Comparison of ENCODE assay signal across 8 cellular contexts in the genomic region with DNA sequence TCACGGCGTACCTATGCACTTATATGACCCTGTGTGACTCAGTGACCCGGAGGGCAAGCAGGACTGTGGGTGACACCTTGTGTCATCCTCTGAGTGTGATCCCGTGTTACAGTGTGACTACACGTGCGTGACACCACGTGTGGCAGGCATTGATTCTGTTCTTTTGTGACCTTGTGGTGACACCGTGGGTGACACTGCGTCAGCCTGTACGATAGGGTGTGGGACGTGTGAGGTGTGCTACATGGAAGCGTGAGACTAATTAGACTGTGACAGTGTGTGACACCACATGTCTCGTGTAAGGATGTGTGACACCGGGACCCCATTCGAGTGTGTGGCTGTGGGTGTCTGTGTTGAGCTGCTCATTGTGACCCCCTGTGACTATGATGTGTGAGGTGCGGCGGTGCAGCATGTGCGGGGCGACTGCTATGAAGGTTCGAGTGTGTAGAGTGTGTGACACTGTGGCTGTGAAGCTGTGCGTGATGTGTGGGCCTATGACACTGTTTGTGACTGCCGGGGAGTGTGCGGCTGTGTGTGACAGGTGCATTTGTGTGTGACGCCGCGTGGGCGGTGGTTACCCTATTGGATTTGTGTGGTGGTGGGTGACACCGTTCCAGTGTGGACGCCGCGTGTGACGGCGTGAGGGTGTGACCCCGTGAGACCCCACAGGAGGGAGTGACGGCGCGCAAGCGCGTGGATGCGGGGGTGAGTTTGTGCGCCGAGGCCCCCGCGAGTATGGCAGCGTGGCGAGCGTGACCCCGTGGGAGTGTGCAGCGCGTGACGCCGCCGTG. TPM values are rescaled to one million over a fixed set of nuclear protein-coding genes. Genes with fewer than 3 reads are reported as not detected.
A peak's percentile ranks its signal among the peaks of the same experiment; 100 is the strongest.
DNase-seq lines count a peak whose midpoint lies in the region; ATAC-seq and TF ChIP-seq lines count a peak whose summit lies in the region.

A gene (plus strand): TSS at position 783 of the 788 bp plus-strand sequence. CDS start 5,621 bp downstream, outside the sequence.

- peaks cover 10% of the 10 kb centered on the region; the same call in 1 of the 2 replicates for H3K4me1 ChIP-seq in Panc1 (ENCODE audit: control insufficient read depth, insufficient read depth, low read length)

- H3K27me3 ChIP-seq in BJ (ENCODE audit: control insufficient read depth, insufficient read depth, low read length) (no peaks in the 10 kb centered on the region), Panc1 (ENCODE audit: control insufficient read depth, insufficient read depth, low read length) (no peaks in the 10 kb centered on the region)

- no peak within 1 kb of the TSS for H3K27ac ChIP-seq in Panc1 (ENCODE audit: low read length)

- ATAC-seq in GM21717 (IDR thresholded peaks at IDR 0.05; ENCODE audit: unreplicated experiment) (peak; percentile 25), Panc1 (no peak)

- H3K4me3 ChIP-seq in BJ (ENCODE audit: low read depth, low read length) (peak within 1 kb of the TSS; percentile 36), Panc1 (ENCODE audit: low read depth in 2 of 2, low read length in 2 of 2) (peak within 1 kb of the TSS; percentile 68 to 76)

- in situ Hi-C loops in Panc1 (cut with HindIII; ENCODE audit: low pct_unique_long_range_greater_than_20kb, low sequenced_read_pairs) = no loop called here

- DNase-seq in BJ (ENCODE audit: low read depth) = no peak
- no peak for DNase-seq in Panc1 (ENCODE audit: low read depth, low spot score)
- peak in 46 of 58 donors; percentile 18 to 77 (median 45) for DNase-seq in anterior cingulate cortex (lab: John Stamatoyannopoulos, UW)
- DNase-seq in inferior parietal cortex (ENCODE audit: extremely low spot score) = peak; percentile 29
- peak; percentile 71 to 79 for DNase-seq in stimulated activated CD4-positive, alpha-beta T cell treated with anti-CD3 and anti-CD28 coated beads, Interleukin-15, amount 100 ng/mL, for 48 hours (ENCODE audit: low read depth in 2 of 2)
- no peak for DNase-seq in NCI-H2081 (lab: John Stamatoyannopoulos, UW)
- DNase-seq in epidermal melanocyte (ENCODE audit: insufficient read length, low spot score) = no peak

- POLR2A ChIA-PET in BJ (lab: Charles Lee) = interaction anchor here (1.0 to 2.8 kb wide), 2 partner anchors 23 to 46 kb away, joined by 4 to 16 read pairs; no protein-coding TSS in a partner anchor
- POLR2A ChIA-PET in Panc1 (lab: Charles Lee) = no interaction called here

- no peaks in the 10 kb centered on the region for H3K36me3 ChIP-seq in BJ (ENCODE audit: control insufficient read depth, insufficient read depth, low read length)
- no peaks in the 10 kb centered on the region; the same call in 1 of the 2 replicates for H3K36me3 ChIP-seq in Panc1 (ENCODE audit: control insufficient read depth, insufficient read depth, low read length)

- no peaks in the 10 kb centered on the region for H3K9me3 ChIP-seq in Panc1 (ENCODE audit: control insufficient read depth, insufficient read depth, low read depth, low read length)

- BruUV-seq in Panc1 (replicated peaks; lab: Mats Ljungman, UMichigan) = no TSS peak

- intact Hi-C loops in Panc1 (cut with micrococcal nuclease; ENCODE audit: unreplicated experiment) = no loop called here

- TF ChIP-seq CTCF in BJ (IDR thresholded peaks at IDR 0.05; ENCODE audit: insufficient read depth, low read depth, low read length) (no peak), Panc1 (IDR thresholded peaks at IDR 0.05) (no peak)

- CTCF ChIA-PET in BJ (lab: Yijun Ruan, JAX) = interaction anchor here (0.7 to 6.2 kb wide), 9 partner anchors 10 to 234 kb away, joined by 3 to 50 read pairs (median 10); a partner anchor contains a TSS
- CTCF ChIA-PET in Panc1 (lab: Charles Lee) = no interaction called here

RNA-seq across cellular contexts. Expression of the gene that starts here (rescaled TPM):
- polyA plus RNA-seq in BJ (2011; rRNA removed) = 0.29 and 0.93 TPM in 2 replicates
- 0.10 and 0.43 TPM in 2 replicates for polyA minus RNA-seq in BJ (2011; rRNA and poly(A)+ RNA removed)
- total RNA-seq in Panc1 (2021; ENCODE audit: unreplicated experiment) = 1.2 TPM
- polyA plus RNA-seq in Panc1 (2012; ENCODE audit: insufficient read length) = 0.98 TPM

Comparison
In these comparisons a context has a peak if more than half of its experiments do, and no peak if none do; other contexts are left out.
1. DNase-seq: peak in anterior cingulate cortex (46 of 58), inferior parietal cortex (single experiment) and stimulated activated CD4-positive, alpha-beta T cell treated with anti-CD3 and anti-CD28 coated beads, Interleukin-15, amount 100 ng/mL, for 48 hours (2 of 2); none in BJ (single experiment), Panc1 (single experiment), NCI-H2081 (0 of 2) and epidermal melanocyte (single experiment).